Comparison of ENCODE assay signal across 1 cellular context in genomic region chr1:169858467-169858866, GRCh38.
TF ChIP-seq lines count a peak whose summit lies in the region.

No MANE protein-coding gene starts in this region.

TF ChIP-seq in HEK293, 187 proteins besides CTCF, POLR2A, EP300 and RAD21 (continued from another document):
- TF ChIP-seq, protein P1, sequence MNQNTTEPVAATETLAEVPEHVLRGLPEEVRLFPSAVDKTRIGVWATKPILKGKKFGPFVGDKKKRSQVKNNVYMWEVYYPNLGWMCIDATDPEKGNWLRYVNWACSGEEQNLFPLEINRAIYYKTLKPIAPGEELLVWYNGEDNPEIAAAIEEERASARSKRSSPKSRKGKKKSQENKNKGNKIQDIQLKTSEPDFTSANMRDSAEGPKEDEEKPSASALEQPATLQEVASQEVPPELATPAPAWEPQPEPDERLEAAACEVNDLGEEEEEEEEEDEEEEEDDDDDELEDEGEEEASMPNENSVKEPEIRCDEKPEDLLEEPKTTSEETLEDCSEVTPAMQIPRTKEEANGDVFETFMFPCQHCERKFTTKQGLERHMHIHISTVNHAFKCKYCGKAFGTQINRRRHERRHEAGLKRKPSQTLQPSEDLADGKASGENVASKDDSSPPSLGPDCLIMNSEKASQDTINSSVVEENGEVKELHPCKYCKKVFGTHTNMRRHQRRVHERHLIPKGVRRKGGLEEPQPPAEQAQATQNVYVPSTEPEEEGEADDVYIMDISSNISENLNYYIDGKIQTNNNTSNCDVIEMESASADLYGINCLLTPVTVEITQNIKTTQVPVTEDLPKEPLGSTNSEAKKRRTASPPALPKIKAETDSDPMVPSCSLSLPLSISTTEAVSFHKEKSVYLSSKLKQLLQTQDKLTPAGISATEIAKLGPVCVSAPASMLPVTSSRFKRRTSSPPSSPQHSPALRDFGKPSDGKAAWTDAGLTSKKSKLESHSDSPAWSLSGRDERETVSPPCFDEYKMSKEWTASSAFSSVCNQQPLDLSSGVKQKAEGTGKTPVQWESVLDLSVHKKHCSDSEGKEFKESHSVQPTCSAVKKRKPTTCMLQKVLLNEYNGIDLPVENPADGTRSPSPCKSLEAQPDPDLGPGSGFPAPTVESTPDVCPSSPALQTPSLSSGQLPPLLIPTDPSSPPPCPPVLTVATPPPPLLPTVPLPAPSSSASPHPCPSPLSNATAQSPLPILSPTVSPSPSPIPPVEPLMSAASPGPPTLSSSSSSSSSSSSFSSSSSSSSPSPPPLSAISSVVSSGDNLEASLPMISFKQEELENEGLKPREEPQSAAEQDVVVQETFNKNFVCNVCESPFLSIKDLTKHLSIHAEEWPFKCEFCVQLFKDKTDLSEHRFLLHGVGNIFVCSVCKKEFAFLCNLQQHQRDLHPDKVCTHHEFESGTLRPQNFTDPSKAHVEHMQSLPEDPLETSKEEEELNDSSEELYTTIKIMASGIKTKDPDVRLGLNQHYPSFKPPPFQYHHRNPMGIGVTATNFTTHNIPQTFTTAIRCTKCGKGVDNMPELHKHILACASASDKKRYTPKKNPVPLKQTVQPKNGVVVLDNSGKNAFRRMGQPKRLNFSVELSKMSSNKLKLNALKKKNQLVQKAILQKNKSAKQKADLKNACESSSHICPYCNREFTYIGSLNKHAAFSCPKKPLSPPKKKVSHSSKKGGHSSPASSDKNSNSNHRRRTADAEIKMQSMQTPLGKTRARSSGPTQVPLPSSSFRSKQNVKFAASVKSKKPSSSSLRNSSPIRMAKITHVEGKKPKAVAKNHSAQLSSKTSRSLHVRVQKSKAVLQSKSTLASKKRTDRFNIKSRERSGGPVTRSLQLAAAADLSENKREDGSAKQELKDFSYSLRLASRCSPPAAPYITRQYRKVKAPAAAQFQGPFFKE (tag by site-specific recombination; IDR thresholded peaks at IDR 0.05; ENCODE audit: borderline replicate concordance), result no peak
- 0 out of 2 replicates have a peak, but pooled peaks have one; percentile 6 for TF ChIP-seq SP2 (tag by site-specific recombination; IDR thresholded peaks at IDR 0.05)
- TF ChIP-seq BCL6B (tag by site-specific recombination; IDR thresholded peaks at IDR 0.05), result no peak
- TF ChIP-seq ZNF394 (tag by site-specific recombination; IDR thresholded peaks at IDR 0.05; ENCODE audit: borderline replicate concordance), result peak; percentile 51
- no peak for TF ChIP-seq ZNF19 (tag by site-specific recombination; IDR thresholded peaks at IDR 0.05; ENCODE audit: low read depth)
- TF ChIP-seq ZNF600 (tag by site-specific recombination; IDR thresholded peaks at IDR 0.05), result peak; percentile 59; the same call in 1 of the 2 replicates
- no peak for TF ChIP-seq ZNF138 (tag by site-specific recombination; IDR thresholded peaks at IDR 0.05; ENCODE audit: borderline replicate concordance)
- TF ChIP-seq SP7 (tag by site-specific recombination; IDR thresholded peaks at IDR 0.05), result peak; percentile 55
- peak; percentile 64; the same call in 1 of the 2 replicates for TF ChIP-seq ZNF639 (tag by site-specific recombination; IDR thresholded peaks at IDR 0.05)
- 0 out of 2 replicates have a peak, but pooled peaks have one; percentile 22 for TF ChIP-seq SP3 (tag by site-specific recombination; IDR thresholded peaks at IDR 0.05)
